ENCODE assay signal across 28 cellular contexts in the genomic region with DNA sequence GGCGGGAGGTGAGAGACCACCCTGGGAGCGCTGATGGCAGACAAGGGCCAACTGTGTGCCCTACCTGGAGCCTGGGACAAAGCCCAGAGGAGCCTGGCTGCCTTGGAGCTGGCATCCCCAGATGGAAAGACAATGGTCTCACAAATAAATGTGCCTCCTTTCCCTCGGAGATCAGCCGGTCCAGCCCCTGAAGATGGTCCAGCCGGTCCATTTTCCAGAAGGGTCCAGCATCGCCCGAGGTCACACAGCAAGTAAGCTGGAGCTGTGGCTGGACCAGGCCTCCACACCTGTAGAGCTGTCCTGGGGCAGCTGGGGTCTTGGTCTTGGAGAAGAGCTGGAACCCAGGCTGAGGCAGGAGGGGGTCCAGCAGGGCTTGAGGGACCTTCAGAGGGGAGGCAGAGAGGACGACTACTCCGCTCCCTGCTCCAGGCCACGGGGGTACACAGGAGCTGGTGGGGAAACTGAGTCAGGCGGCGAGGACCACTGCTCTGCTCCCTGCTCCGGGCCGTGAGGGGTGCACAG. TPM values are rescaled to one million over a fixed set of nuclear protein-coding genes. Genes with fewer than 3 reads are reported as not detected.
DNase-seq lines count a peak whose midpoint lies in the region; ATAC-seq, FAIRE-seq and TF ChIP-seq lines count a peak whose summit lies in the region.
"Had no signal": no experiment of that assay in that cellular context is flagged by ENCODE, and none has a peak within 500 bp of the region (broad histone marks: within the 10 kb centered on the region; RNA-seq: fewer than 3 reads in every experiment).

No MANE protein-coding gene starts in this region.

- TF ChIP-seq RAD21 in SK-N-SH (IDR thresholded peaks at IDR 0.05; ENCODE audit: low read length) = no peak
- no peak for TF ChIP-seq RAD21 in HepG2 (CRISPR knock-in tag; IDR thresholded peaks at IDR 0.05)

- H3K9me2 ChIP-seq in SK-N-SH = no peaks in the 10 kb centered on the region

- H3K4me2 ChIP-seq in SK-N-SH (no peak overlapping the region), HepG2 (ENCODE audit: low read depth, low read length) (no peak overlapping the region)

- H3K9me3 Mint-ChIP-seq in naive thymus-derived CD4-positive, alpha-beta T cell = no peaks in the 10 kb centered on the region
- H3K9me3 Mint-ChIP-seq: activated naive CD4-positive, alpha-beta T cell treated with anti-CD3 and anti-CD28 coated beads, Interleukin-2, amount 50 U/mL, for 24 hours; CD4-positive, alpha-beta T cell; central memory CD8-positive, alpha-beta T cell; naive B cell; stimulated activated naive CD8-positive, alpha-beta T cell treated with anti-CD3 and anti-CD28 coated beads, Interleukin-15, Interleukin-2, amounts not matched to agents 100 ng/mL and 50 ng/mL, for 24 hours had no signal

- FAIRE-seq in HepG2 (lab: Jason Lieb, UNC) = no peak
- FAIRE-seq: astrocyte, RCC 7860 had no signal

- no peaks in the 10 kb centered on the region for H3K36me3 ChIP-seq in SK-N-SH (replicated peaks in 1 of 2; ENCODE audit: control insufficient read depth in 1 of 2, insufficient read depth in 2 of 2, low read length in 1 of 2)
- no peaks in the 10 kb centered on the region for H3K36me3 ChIP-seq in right lobe of liver
- no peaks in the 10 kb centered on the region for H3K36me3 ChIP-seq in HepG2 (replicated peaks in 1 of 2; ENCODE audit: control insufficient read depth in 1 of 2, insufficient read depth in 2 of 2, low read length in 2 of 2)
- no peaks in the 10 kb centered on the region for H3K36me3 ChIP-seq in naive thymus-derived CD4-positive, alpha-beta T cell (ENCODE audit: control insufficient read depth in 2 of 3, insufficient read depth in 3 of 3, low read length in 3 of 3)
- H3K36me3 ChIP-seq: right atrium auricular region, thyroid gland had no signal

- TF ChIP-seq POLR2A in right lobe of liver (IDR thresholded peaks at IDR 0.05) (no peak), HepG2 (IDR thresholded peaks at IDR 0.05; ENCODE audit: insufficient read depth in 1 of 2, low read depth in 2 of 2, low read length in 2 of 2) (no peak)

- BruUV-seq in HepG2 (replicated peaks; lab: Mats Ljungman, UMichigan) = no TSS peak

- no peak overlapping the region for H3K4me3 Mint-ChIP-seq in naive thymus-derived CD4-positive, alpha-beta T cell
- H3K4me3 Mint-ChIP-seq: activated naive CD4-positive, alpha-beta T cell treated with anti-CD3 and anti-CD28 coated beads, Interleukin-2, amount 50 U/mL, for 24 hours; CD4-positive, alpha-beta T cell; central memory CD8-positive, alpha-beta T cell; naive B cell; stimulated activated naive CD8-positive, alpha-beta T cell treated with anti-CD3 and anti-CD28 coated beads, Interleukin-15, Interleukin-2, amounts not matched to agents 100 ng/mL and 50 ng/mL, for 24 hours had no signal

- ATAC-seq in SK-N-SH treated with all-trans-retinoic acid at 6 μM for 48 hours (no peak), right lobe of liver (no peak), HepG2 (no peak), GM18868 (IDR thresholded peaks at IDR 0.05; ENCODE audit: unreplicated experiment) (no peak), HG02610 (IDR thresholded peaks at IDR 0.05; ENCODE audit: unreplicated experiment) (no peak)
- ATAC-seq in naive thymus-derived CD4-positive, alpha-beta T cell = no peak

- in situ Hi-C loops in HepG2 (cut with HindIII; ENCODE audit: extremely low pct_ligation_motif_present, low pct_unique_long_range_greater_than_20kb) = no loop called here

- H3K27me3 ChIP-seq in SK-N-SH (ENCODE audit: insufficient read depth) (peaks cover 39% of the 10 kb centered on the region), right lobe of liver (no peaks in the 10 kb centered on the region), HepG2 (ENCODE audit: control insufficient read depth in 1 of 2, insufficient read depth in 2 of 2, low read length in 2 of 2) (peaks cover 4 to 52% of the 10 kb centered on the region in 2 experiments; a peak in 4 of 5 replicates)
- peaks cover 0 to 2% of the 10 kb centered on the region in 2 donors for H3K27me3 ChIP-seq in naive thymus-derived CD4-positive, alpha-beta T cell (ENCODE audit: control insufficient read depth in 2 of 2, insufficient read depth in 2 of 2, low read length in 2 of 2)
- H3K27me3 ChIP-seq: right atrium auricular region had no signal

- H4K20me1 ChIP-seq in SK-N-SH (ENCODE audit: insufficient read depth) (peaks cover 12% of the 10 kb centered on the region; the same call in 1 of the 2 replicates), HepG2 (ENCODE audit: insufficient read depth, low read length) (no peaks in the 10 kb centered on the region)

- H3K27ac ChIP-seq in SK-N-SH (ENCODE audit: low read depth in 2 of 2, low read length in 1 of 2) (no peak overlapping the region; a peak in 1 of 4 replicates), right lobe of liver (no peak overlapping the region), HepG2 (ENCODE audit: extremely low read length, insufficient read depth, low read length) (no peak overlapping the region)
- H3K27ac ChIP-seq in naive thymus-derived CD4-positive, alpha-beta T cell (ENCODE audit: low read depth, low read length) = no peak overlapping the region
- H3K27ac ChIP-seq: 22Rv1, dorsolateral prefrontal cortex, right atrium auricular region, thyroid gland, WERI-Rb-1 had no signal

- TF ChIP-seq CTCF in SK-N-SH (IDR thresholded peaks at IDR 0.05) (no peak), right lobe of liver (IDR thresholded peaks at IDR 0.05) (no peak), HepG2 (CRISPR knock-in tag; IDR thresholded peaks at IDR 0.05) (no peak)

- CTCF ChIA-PET in SK-N-SH (lab: Yijun Ruan, JAX) = interaction anchor here (0.6 to 1.2 kb wide), 2 partner anchors 85 to 95 kb away, joined by 3 to 4 read pairs; no protein-coding TSS in a partner anchor
- CTCF ChIA-PET in HepG2 (lab: Yijun Ruan, JAX; ENCODE audit: low intra/inter-chr PET ratio, low total read pairs) = no interaction called here
- CTCF ChIA-PET in naive thymus-derived CD4-positive, alpha-beta T cell (lab: Charles Lee) = no interaction called here

- DNase-seq in SK-N-SH = peak; percentile 33
- DNase-seq in right lobe of liver = peak in 2 of 3 donors; percentile 39 to 47
- DNase-seq in HepG2 (ENCODE audit: low spot score) = no peak
- peak; percentile 66 for DNase-seq in posterior vena cava (ENCODE audit: low spot score)
- no peak for DNase-seq in naive thymus-derived CD4-positive, alpha-beta T cell
- DNase-seq: activated CD4-positive, alpha-beta T cell treated with anti-CD3 and anti-CD28 coated beads, Interleukin-2, amount 50 U/mL, for 4 hours; EL; HCEC 1CT; Kasumi-1; mesendoderm; naive B cell; NCI-H2171; NCI-H510A treated with DMSO at 0.1 percent for 48 hours; NK-92 treated with Interleukin-12 subunit alpha and Interleukin-12 subunit beta, amount 100 ng/mL, for 24 hours; thyroid gland; WERI-Rb-1 had no signal

- peaks cover 11 to 33% (median 20%) of the 10 kb centered on the region in 5 donors for H3K27me3 Mint-ChIP-seq in naive thymus-derived CD4-positive, alpha-beta T cell

- intact Hi-C loops in right lobe of liver (cut with DNase I) = loop anchor here in 1 of 2 donors (5.0 kb wide), 1 partner anchor 34 kb away; no protein-coding TSS in a partner anchor
- intact Hi-C loops in HepG2 (cut with micrococcal nuclease; ENCODE audit: unreplicated experiment) = no loop called here
- intact Hi-C loops in posterior vena cava (cut with DNase I) = loop anchor here in 1 of 2 donors (10.0 kb wide), 1 partner anchor 531 kb away; no protein-coding TSS in a partner anchor
- intact Hi-C loops in naive thymus-derived CD4-positive, alpha-beta T cell (cut with micrococcal nuclease) = no loop called here

- POLR2A ChIA-PET in SK-N-SH (lab: Yijun Ruan, JAX) (interaction anchor here (1.1 to 1.6 kb wide), 2 partner anchors 11 to 13 kb away, joined by 3 to 4 read pairs; no protein-coding TSS in a partner anchor), HepG2 (lab: Yijun Ruan, JAX) (interaction anchor here (0.7 kb wide), 1 partner anchor 118 kb away, joined by 3 read pairs; no protein-coding TSS in a partner anchor)
- POLR2A ChIA-PET in naive thymus-derived CD4-positive, alpha-beta T cell (lab: Charles Lee) = no interaction called here

- no peak overlapping the region for H3K9ac ChIP-seq in SK-N-SH
- no peak overlapping the region for H3K9ac ChIP-seq in HepG2 (ENCODE audit: insufficient read depth, low read depth, low read length)

- peaks cover 4% of the 10 kb centered on the region for H3F3A ChIP-seq in SK-N-SH (replicated peaks; ENCODE audit: insufficient read depth)

- H3K4me3 ChIP-seq in SK-N-SH (ENCODE audit: low read depth in 2 of 2, low read length in 1 of 2) (no peak overlapping the region), right lobe of liver (no peak overlapping the region), HepG2 (replicated peaks in 1 of 3; ENCODE audit: insufficient read depth in 1 of 3, low read depth in 2 of 3, low read length in 3 of 3) (no peak overlapping the region)
- no peak overlapping the region for H3K4me3 ChIP-seq in naive thymus-derived CD4-positive, alpha-beta T cell (ENCODE audit: low read length)
- H3K4me3 ChIP-seq: dorsolateral prefrontal cortex, right atrium auricular region, thyroid gland had no signal

- no peak overlapping the region for H3K27ac Mint-ChIP-seq in naive thymus-derived CD4-positive, alpha-beta T cell
- H3K27ac Mint-ChIP-seq: activated naive CD4-positive, alpha-beta T cell treated with anti-CD3 and anti-CD28 coated beads, Interleukin-2, amount 50 U/mL, for 24 hours; CD4-positive, alpha-beta T cell; naive B cell; stimulated activated naive CD8-positive, alpha-beta T cell treated with anti-CD3 and anti-CD28 coated beads, Interleukin-15, Interleukin-2, amounts not matched to agents 100 ng/mL and 50 ng/mL, for 24 hours had no signal

- H3K9me3 ChIP-seq in SK-N-SH (no peaks in the 10 kb centered on the region), right lobe of liver (no peaks in the 10 kb centered on the region), HepG2 (ENCODE audit: low read length) (no peaks in the 10 kb centered on the region)
- H3K9me3 ChIP-seq in naive thymus-derived CD4-positive, alpha-beta T cell (ENCODE audit: control insufficient read depth in 2 of 3, low read length in 3 of 3) = no peaks in the 10 kb centered on the region
- H3K9me3 ChIP-seq: right atrium auricular region, thyroid gland had no signal

- peaks cover 0 to 6% (median 5%) of the 10 kb centered on the region in 7 donors for H3K4me1 Mint-ChIP-seq in naive thymus-derived CD4-positive, alpha-beta T cell

- H3K4me1 ChIP-seq in SK-N-SH (ENCODE audit: control insufficient read depth in 1 of 2, insufficient read depth in 2 of 2, low read depth in 1 of 2, low read length in 1 of 2) = peaks cover 0 to 89% of the 10 kb centered on the region in 2 experiments; a peak in 1 of 4 replicates
- H3K4me1 ChIP-seq in right lobe of liver = peaks cover 0 to 11% (median 5%) of the 10 kb centered on the region in 4 donors
- 0 out of 2 replicates have a peak, but pooled peaks cover 3% of the 10 kb centered on the region for H3K4me1 ChIP-seq in HepG2 (ENCODE audit: insufficient read depth, low read length)
- H3K4me1 ChIP-seq in naive thymus-derived CD4-positive, alpha-beta T cell (ENCODE audit: control insufficient read depth in 2 of 2, insufficient read depth in 2 of 2, low read length in 2 of 2) = no peaks in the 10 kb centered on the region

- no peak for TF ChIP-seq EP300 in SK-N-SH (IDR thresholded peaks at IDR 0.05; ENCODE audit: borderline replicate concordance in 1 of 2, low read depth in 1 of 2, low read length in 1 of 2)
- no peak for TF ChIP-seq EP300 in HepG2 (IDR thresholded peaks at IDR 0.05; ENCODE audit: low read depth in 2 of 2, low read length in 2 of 2)
- no peak for TF ChIP-seq EP300 in HepG2 (CRISPR knock-in tag; IDR thresholded peaks at IDR 0.05; ENCODE audit: borderline replicate concordance)

- H3K79me2 ChIP-seq in SK-N-SH (ENCODE audit: insufficient read depth) = no peaks in the 10 kb centered on the region
- no peaks in the 10 kb centered on the region for H3K79me2 ChIP-seq in HepG2 (ENCODE audit: insufficient read depth, low read length)

- no peaks in the 10 kb centered on the region for H3K36me3 Mint-ChIP-seq in naive thymus-derived CD4-positive, alpha-beta T cell
- H3K36me3 Mint-ChIP-seq: activated naive CD4-positive, alpha-beta T cell treated with anti-CD3 and anti-CD28 coated beads, Interleukin-2, amount 50 U/mL, for 24 hours; naive B cell had no signal

- no peak overlapping the region for H2AFZ ChIP-seq in SK-N-SH (ENCODE audit: low read depth)
- H2AFZ ChIP-seq in HepG2 (ENCODE audit: low read length) = no peak overlapping the region

- 78% methylated on average over 14 of the region's 14 CpGs for WGBS in SK-N-SH (ENCODE audit: low lambda C conversion rate)
- WGBS in right lobe of liver (ENCODE audit: insufficient coverage, low coverage, low lambda C conversion rate, missing lambda C conversion rate) = 94% methylated on average over 2 of the region's 14 CpGs
- WGBS in HepG2 (ENCODE audit: low lambda C conversion rate) = 72% methylated on average over 8 of the region's 14 CpGs

RNA-seq across cellular contexts. Expression of a gene that starts 3.6 kb away (rescaled TPM):
- polyA plus RNA-seq in SK-N-SH (2012; rRNA removed) = 0.05 and 0.06 TPM in 2 replicates
- 0.01 and 0.03 TPM in 2 replicates for polyA plus RNA-seq in SK-N-SH (2012; cell fraction: cytosol; rRNA removed)
- 0.01 and 0.05 TPM in 2 replicates for polyA plus RNA-seq in SK-N-SH (2012; cell fraction: nucleus; rRNA removed)
- 10 to 100 TPM in 1 of 6 experiments, 1 to 10 TPM in 5; 5.4 to 13.0 (median 7.5) TPM for total RNA-seq in right lobe of liver
- 0.13 and 0.18 TPM in 2 replicates for total RNA-seq in HepG2 (2016; rRNA removed; fragmentation: Illumina TruSeq; extraction: Trizol)
- total RNA-seq in HepG2 (2016; cell fraction: cytosol; rRNA removed; fragmentation: Illumina TruSeq; extraction: Trizol; ENCODE audit: low read depth) = 0.10 TPM in 1 of 2 replicates, not detected in the other
- 0.21 and 0.28 TPM in 2 replicates for total RNA-seq in HepG2 (2016; cell fraction: insoluble cytoplasmic fraction; rRNA removed; fragmentation: Illumina TruSeq; extraction: Trizol)
- 0.10 and 0.12 TPM in 2 replicates for total RNA-seq in HepG2 (2016; cell fraction: membrane; rRNA removed; fragmentation: Illumina TruSeq; extraction: Trizol)
- 0.13 and 0.19 TPM in 2 replicates for total RNA-seq in HepG2 (2016; cell fraction: nucleus; rRNA removed; fragmentation: Illumina TruSeq; extraction: Trizol)
- polyA plus RNA-seq in HepG2 (2011; rRNA removed) = 0.13 and 1.5 TPM in 2 replicates
- polyA plus RNA-seq in HepG2 (2011; cell fraction: cytosol; rRNA removed) = 0.32 and 1.0 TPM in 2 replicates
- 0.48 and 1.6 TPM in 2 replicates for polyA plus RNA-seq in HepG2 (2011; cell fraction: nucleus; rRNA removed)
- polyA plus RNA-seq in HepG2 (2012) = 0.28 and 1.0 TPM in 2 replicates
- polyA plus RNA-seq in HepG2 (2016; cell fraction: cytosol; fragmentation: Illumina TruSeq; extraction: Trizol; ENCODE audit: low read depth) = 0.03 and 0.05 TPM in 2 replicates
- polyA plus RNA-seq in HepG2 (2016; cell fraction: insoluble cytoplasmic fraction; fragmentation: Illumina TruSeq; extraction: Trizol; ENCODE audit: low read depth) = 0.22 and 0.29 TPM in 2 replicates
- polyA plus RNA-seq in HepG2 (2016; cell fraction: membrane; fragmentation: Illumina TruSeq; extraction: Trizol; ENCODE audit: low read depth) = 0.09 and 0.12 TPM in 2 replicates
- 0.27 and 0.31 TPM in 2 replicates for polyA plus RNA-seq in HepG2 (2016; cell fraction: nucleus; fragmentation: Illumina TruSeq; extraction: Trizol; ENCODE audit: insufficient read depth, low read depth)
- 0.21 and 0.50 TPM in 2 replicates for polyA minus RNA-seq in HepG2 (2011; rRNA and poly(A)+ RNA removed; ENCODE audit: low replicate concordance)
- 0.18 and 1.1 TPM in 2 replicates for polyA minus RNA-seq in HepG2 (2011; cell fraction: cytosol; rRNA and poly(A)+ RNA removed)
- 0.13 and 0.50 TPM in 2 replicates for polyA minus RNA-seq in HepG2 (2011; cell fraction: nucleus; rRNA and poly(A)+ RNA removed)
- total RNA-seq in posterior vena cava = 1 to 10 TPM; 1.2 to 1.8 TPM
- total RNA-seq in naive thymus-derived CD4-positive, alpha-beta T cell = under 1 TPM in 1 of 5 experiments, not detected in 4; 0.19 TPM
- not detected for polyA plus RNA-seq in naive thymus-derived CD4-positive, alpha-beta T cell
- total RNA-seq: CD4-positive, alpha-beta T cell had no signal

Comparison
In these comparisons a context has a peak if more than half of its experiments do, and no peak if none do; other contexts are left out.
1. DNase-seq: peak in SK-N-SH (single experiment), right lobe of liver (2 of 3) and posterior vena cava (single experiment); none in HepG2 (single experiment) and naive thymus-derived CD4-positive, alpha-beta T cell (0 of 9).